In the genomic region with DNA sequence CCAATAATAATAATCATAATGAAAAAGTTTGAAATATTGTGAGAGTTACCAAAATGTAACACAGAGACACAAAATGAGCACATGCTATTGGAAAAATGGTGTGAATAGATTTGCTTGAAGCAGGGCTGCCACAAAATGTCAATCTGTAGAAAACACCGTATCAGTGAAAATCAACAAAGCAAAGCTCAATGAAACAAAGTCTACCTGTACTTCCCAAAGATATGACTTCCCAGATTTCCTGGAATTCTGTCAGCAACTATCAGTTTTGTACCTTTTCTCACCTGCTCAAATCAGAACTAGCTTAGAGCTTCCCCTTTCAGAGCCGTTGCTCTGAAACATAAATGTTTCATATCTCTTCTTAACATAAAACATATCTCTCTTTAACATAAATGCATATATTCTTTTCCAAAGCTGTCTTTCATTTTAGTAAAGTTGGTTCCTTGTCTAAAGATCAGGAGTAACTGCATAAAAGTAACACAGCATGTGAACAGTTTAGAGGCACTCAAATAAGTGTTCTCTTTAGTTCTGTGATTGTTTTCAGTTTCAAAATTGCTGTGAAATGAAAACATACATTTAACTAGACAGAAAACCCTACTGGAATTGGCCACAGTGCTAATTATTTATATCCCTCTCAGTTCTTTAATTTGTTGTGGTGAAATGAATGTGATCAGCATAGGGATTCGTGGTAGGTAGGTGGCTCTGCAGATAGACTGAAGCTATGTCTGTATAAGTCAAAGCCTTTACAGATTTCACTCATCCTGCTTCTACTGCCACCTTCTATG, we compare ENCODE assay signal across 17 cellular contexts.
A peak's percentile ranks its signal among the peaks of the same experiment; 100 is the strongest.
DNase-seq lines count a peak whose midpoint lies in the region; ATAC-seq, FAIRE-seq and TF ChIP-seq lines count a peak whose summit lies in the region.
"Had no signal": no experiment of that assay in that cellular context is flagged by ENCODE, and none has a peak within 500 bp of the region (broad histone marks: within the 10 kb centered on the region; RNA-seq: fewer than 3 reads in every experiment).

No MANE protein-coding gene starts in this region.

- no peak for TF ChIP-seq POLR2A in GM12891 (IDR thresholded peaks at IDR 0.05; ENCODE audit: low read depth, low read length)

- H3K4me1 Mint-ChIP-seq in stimulated activated memory B cell treated with anti-CD40 and anti-IgM and Interleukin-4, amounts not matched to agents 10 μg/mL and 1 μg/mL and 100 μg/mL, for 72 hours, result no peaks in the 10 kb centered on the region
- H3K4me1 Mint-ChIP-seq: activated naive CD8-positive, alpha-beta T cell treated with anti-CD3 and anti-CD28 coated beads, Interleukin-2, amount 50 U/mL, for 24 hours; CD4-positive, alpha-beta memory T cell had no signal

- no peak overlapping the region for H3K27ac Mint-ChIP-seq in stimulated activated memory B cell treated with anti-CD40 and anti-IgM and Interleukin-4, amounts not matched to agents 10 μg/mL and 1 μg/mL and 100 μg/mL, for 72 hours
- H3K27ac Mint-ChIP-seq: activated naive CD8-positive, alpha-beta T cell treated with anti-CD3 and anti-CD28 coated beads, Interleukin-2, amount 50 U/mL, for 24 hours; CD4-positive, alpha-beta memory T cell had no signal

- no peak overlapping the region for H3K4me3 Mint-ChIP-seq in stimulated activated memory B cell treated with anti-CD40 and anti-IgM and Interleukin-4, amounts not matched to agents 10 μg/mL and 1 μg/mL and 100 μg/mL, for 72 hours
- H3K4me3 Mint-ChIP-seq: activated naive CD8-positive, alpha-beta T cell treated with anti-CD3 and anti-CD28 coated beads, Interleukin-2, amount 50 U/mL, for 24 hours; CD4-positive, alpha-beta memory T cell had no signal

- no peaks in the 10 kb centered on the region for H3K9me3 Mint-ChIP-seq in stimulated activated memory B cell treated with anti-CD40 and anti-IgM and Interleukin-4, amounts not matched to agents 10 μg/mL and 1 μg/mL and 100 μg/mL, for 72 hours

- ATAC-seq in GM19395 (IDR thresholded peaks at IDR 0.05; ENCODE audit: unreplicated experiment) (peak; percentile 82), HG02623 (IDR thresholded peaks at IDR 0.05; ENCODE audit: unreplicated experiment) (peak; percentile 77), HG03432 (IDR thresholded peaks at IDR 0.05; ENCODE audit: unreplicated experiment) (peak; percentile 87)
- no peak for ATAC-seq in stimulated activated memory B cell treated with anti-CD40 and anti-IgM and Interleukin-4, amounts not matched to agents 10 μg/mL and 1 μg/mL and 100 μg/mL, for 72 hours
- ATAC-seq: A549; activated naive CD8-positive, alpha-beta T cell treated with anti-CD3 and anti-CD28 coated beads, Interleukin-2, amount 50 U/mL, for 24 hours; pancreas had no signal

- no peaks in the 10 kb centered on the region for H3K27me3 Mint-ChIP-seq in stimulated activated memory B cell treated with anti-CD40 and anti-IgM and Interleukin-4, amounts not matched to agents 10 μg/mL and 1 μg/mL and 100 μg/mL, for 72 hours
- H3K27me3 Mint-ChIP-seq: activated naive CD8-positive, alpha-beta T cell treated with anti-CD3 and anti-CD28 coated beads, Interleukin-2, amount 50 U/mL, for 24 hours; CD4-positive, alpha-beta memory T cell had no signal

- H3K36me3 Mint-ChIP-seq in stimulated activated memory B cell treated with anti-CD40 and anti-IgM and Interleukin-4, amounts not matched to agents 10 μg/mL and 1 μg/mL and 100 μg/mL, for 72 hours, result no peaks in the 10 kb centered on the region
- H3K36me3 Mint-ChIP-seq: CD4-positive, alpha-beta memory T cell had no signal

- DNase-seq in GM12891 (ENCODE audit: insufficient read length, low spot score), result no peak
- no peak for DNase-seq in activated CD4-positive, alpha-beta T cell treated with anti-CD3 and anti-CD28 coated beads for 48 hours
- no peak for DNase-seq in HT-29 (ENCODE audit: low spot score)
- no peak for DNase-seq in T1000 (lab: John Stamatoyannopoulos, UW)
- DNase-seq: activated naive CD8-positive, alpha-beta T cell treated with anti-CD3 and anti-CD28 coated beads, Interleukin-2, amount 50 U/mL, for 24 hours; CD4-positive, alpha-beta memory T cell; central memory CD4-positive, alpha-beta T cell; Karpas-422; NCI-H1694 treated with DMSO at 0.1 percent for 48 hours; NCI-H524 treated with DMSO at 0.1 percent for 48 hours; pancreas; substantia nigra had no signal

- no peak for FAIRE-seq in GM12891 (lab: Jason Lieb, UNC)
- FAIRE-seq: A549, pancreas had no signal

TF ChIP-seq in GM12891, 5 proteins besides CTCF, POLR2A, EP300 and RAD21:
- no peak for TF ChIP-seq POU2F2 (IDR thresholded peaks at IDR 0.05; ENCODE audit: low read depth, low read length)
- peak; percentile 2; the same call in 1 of the 2 replicates for TF ChIP-seq SPI1 (IDR thresholded peaks at IDR 0.05; ENCODE audit: low read depth, low read length)
